12 cellular contexts compared by ENCODE assay signal in the genomic region with DNA sequence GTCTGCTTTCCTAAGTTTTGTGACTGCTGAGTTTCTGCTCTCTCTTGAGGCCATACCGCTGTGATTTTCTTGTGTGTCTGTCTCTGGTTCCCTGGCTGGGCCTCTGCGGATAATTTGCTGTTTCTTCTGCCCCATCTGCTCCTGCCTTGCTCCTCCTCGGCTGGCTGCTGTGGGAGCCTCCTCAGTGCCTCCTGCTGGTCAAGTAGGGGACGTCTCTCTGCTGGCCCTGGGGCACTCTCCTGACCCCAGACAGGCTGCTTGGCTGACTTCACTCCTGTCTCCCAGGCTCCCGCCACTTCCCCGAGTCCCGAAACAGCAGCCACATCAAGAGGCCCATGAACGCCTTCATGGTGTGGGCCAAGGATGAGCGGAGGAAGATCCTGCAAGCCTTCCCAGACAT. TPM values are rescaled to one million over a fixed set of nuclear protein-coding genes. Genes with fewer than 3 reads are reported as not detected.
DNase-seq lines count a peak whose midpoint lies in the region; ATAC-seq and TF ChIP-seq lines count a peak whose summit lies in the region.
"Had no signal": no experiment of that assay in that cellular context is flagged by ENCODE, and none has a peak within 500 bp of the region (broad histone marks: within the 10 kb centered on the region; RNA-seq: fewer than 3 reads in every experiment).

No MANE protein-coding gene starts in this region.

- H3K4me3 ChIP-seq in AG09309 (ENCODE audit: control insufficient read depth, low read depth, low read length) = no peak overlapping the region
- H3K4me3 ChIP-seq in CD8-positive, alpha-beta T cell (ENCODE audit: low read depth, low read length) = no peak overlapping the region
- H3K4me3 ChIP-seq: HAP-1 had no signal

- H3K27ac Mint-ChIP-seq in CD8-positive, alpha-beta T cell = no peak overlapping the region
- H3K27ac Mint-ChIP-seq: natural killer cell had no signal

- H3K4me1 ChIP-seq in CD8-positive, alpha-beta T cell (ENCODE audit: insufficient read depth, low read length) = no peaks in the 10 kb centered on the region
- H3K4me1 ChIP-seq: HAP-1 had no signal

- peaks cover 2% of the 10 kb centered on the region for H3K4me1 Mint-ChIP-seq in CD8-positive, alpha-beta T cell (ENCODE audit: low read depth)

- H3K36me3 ChIP-seq in CD8-positive, alpha-beta T cell (ENCODE audit: insufficient read depth, low read length) = no peaks in the 10 kb centered on the region

- TF ChIP-seq CTCF in AG09309 (IDR thresholded peaks at IDR 0.05; ENCODE audit: control insufficient read depth, insufficient read depth, low read depth, low read length, missing control alignments) = peak; percentile 40
- no peak for TF ChIP-seq CTCF in CD8-positive, alpha-beta T cell (IDR thresholded peaks at IDR 0.05)

- no peaks in the 10 kb centered on the region for H3K27me3 ChIP-seq in CD8-positive, alpha-beta T cell (ENCODE audit: insufficient read depth, low read length)

- CTCF ChIA-PET in HEK293T (lab: Yijun Ruan, JAX) = no interaction called here
- CTCF ChIA-PET in CD8-positive, alpha-beta T cell (lab: Charles Lee) = interaction anchor here (1.4 kb wide), 1 partner anchor 240 kb away, joined by 4 read pairs; no protein-coding TSS in a partner anchor

- intact Hi-C loops in CD8-positive, alpha-beta T cell (cut with DNase I, micrococcal nuclease) = loop anchor here in 1 of 2 experiments (10.0 kb wide), 1 partner anchor 499 kb away; a partner anchor contains a TSS

- DNase-seq in AG09309 (ENCODE audit: low read depth) (no peak), HEK293T (ENCODE audit: extremely low spot score) (peak; percentile 62), astrocyte of the hippocampus (ENCODE audit: low read depth, low spot score) (peak; percentile 26), left kidney (ENCODE audit: low read depth, low spot score) (peak; percentile 24), T-helper 1 cell (no peak), KG1 (lab: John Stamatoyannopoulos, UW) (no peak)
- no peak for DNase-seq in CD8-positive, alpha-beta T cell
- DNase-seq: activated T-cell treated with anti-CD3 and anti-CD28 coated beads, Interleukin-2, amount 50 U/mL, for 1 hour; GDM1; natural killer cell had no signal

- no peaks in the 10 kb centered on the region for H3K27me3 Mint-ChIP-seq in CD8-positive, alpha-beta T cell (ENCODE audit: low read depth)

- no peak overlapping the region for H3K27ac ChIP-seq in CD8-positive, alpha-beta T cell (ENCODE audit: low read depth, low read length)

- POLR2A ChIA-PET in HEK293T (lab: Yijun Ruan, JAX) = no interaction called here
- POLR2A ChIA-PET in CD8-positive, alpha-beta T cell (lab: Charles Lee) = no interaction called here

- no peak for ATAC-seq in CD8-positive, alpha-beta T cell
- ATAC-seq in HG03108 (IDR thresholded peaks at IDR 0.05; ENCODE audit: unreplicated experiment) = no peak

- H3K9me3 ChIP-seq in CD8-positive, alpha-beta T cell (ENCODE audit: low read length) = no peaks in the 10 kb centered on the region
- H3K9me3 ChIP-seq: HAP-1 had no signal

- H3K36me3 Mint-ChIP-seq in CD8-positive, alpha-beta T cell = no peaks in the 10 kb centered on the region
- H3K36me3 Mint-ChIP-seq: natural killer cell had no signal

- no peak overlapping the region for H3K4me3 Mint-ChIP-seq in CD8-positive, alpha-beta T cell
- H3K4me3 Mint-ChIP-seq: natural killer cell had no signal

- no peaks in the 10 kb centered on the region for H3K9me3 Mint-ChIP-seq in CD8-positive, alpha-beta T cell
- H3K9me3 Mint-ChIP-seq: natural killer cell had no signal

TF ChIP-seq in HEK293T, 16 proteins besides CTCF, POLR2A, EP300 and RAD21:
- no peak for TF ChIP-seq NFRKB (IDR thresholded peaks at IDR 0.05)
- TF ChIP-seq FOXM1 (IDR thresholded peaks at IDR 0.05; ENCODE audit: borderline replicate concordance) = no peak
- no peak for TF ChIP-seq ARNT (IDR thresholded peaks at IDR 0.05)
- TF ChIP-seq FOXK2 (IDR thresholded peaks at IDR 0.05) = no peak
- TF ChIP-seq SP1 (IDR thresholded peaks at IDR 0.05) = no peak
- TF ChIP-seq BHLHE40 (IDR thresholded peaks at IDR 0.05; ENCODE audit: borderline replicate concordance) = no peak
- no peak for TF ChIP-seq SUZ12 (IDR thresholded peaks at IDR 0.05)
- TF ChIP-seq FOXA1 (IDR thresholded peaks at IDR 0.05) = no peak
- no peak for TF ChIP-seq CTBP1 (IDR thresholded peaks at IDR 0.05; ENCODE audit: borderline replicate concordance)
- TF ChIP-seq, protein P1, sequence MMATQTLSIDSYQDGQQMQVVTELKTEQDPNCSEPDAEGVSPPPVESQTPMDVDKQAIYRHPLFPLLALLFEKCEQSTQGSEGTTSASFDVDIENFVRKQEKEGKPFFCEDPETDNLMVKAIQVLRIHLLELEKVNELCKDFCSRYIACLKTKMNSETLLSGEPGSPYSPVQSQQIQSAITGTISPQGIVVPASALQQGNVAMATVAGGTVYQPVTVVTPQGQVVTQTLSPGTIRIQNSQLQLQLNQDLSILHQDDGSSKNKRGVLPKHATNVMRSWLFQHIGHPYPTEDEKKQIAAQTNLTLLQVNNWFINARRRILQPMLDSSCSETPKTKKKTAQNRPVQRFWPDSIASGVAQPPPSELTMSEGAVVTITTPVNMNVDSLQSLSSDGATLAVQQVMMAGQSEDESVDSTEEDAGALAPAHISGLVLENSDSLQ (IDR thresholded peaks at IDR 0.05) = no peak
- no peak for TF ChIP-seq LEF1 (IDR thresholded peaks at IDR 0.05; ENCODE audit: borderline replicate concordance)
- no peak for TF ChIP-seq ELF4 (IDR thresholded peaks at IDR 0.05)
- TF ChIP-seq L3MBTL2 (conservative IDR thresholded peaks at IDR 0.05) = no peak
- TF ChIP-seq HDGF (IDR thresholded peaks at IDR 0.05; ENCODE audit: borderline replicate concordance) = no peak
- no peak for TF ChIP-seq TARDBP (IDR thresholded peaks at IDR 0.05)
- no peak for TF ChIP-seq ZNF384 (IDR thresholded peaks at IDR 0.05)
TF ChIP-seq in HEK293T: peak in this region for 0.

RNA-seq across cellular contexts. Expression of a gene that starts 28.5 kb away (rescaled TPM):
- 10 to 100 TPM; 13.4 to 17.0 TPM for total RNA-seq in CD8-positive, alpha-beta T cell

RNA-seq across cellular contexts. Expression of a gene that starts 42.8 kb away (rescaled TPM):
- not detected for total RNA-seq in CD8-positive, alpha-beta T cell
- total RNA-seq: natural killer cell had no signal

RNA-seq across cellular contexts. Expression of a gene that starts 50.5 kb away (rescaled TPM):
- total RNA-seq in CD8-positive, alpha-beta T cell = 1 to 10 TPM; 2.0 to 2.4 TPM

Comparison
In these comparisons a context has a peak if more than half of its experiments do, and no peak if none do; other contexts are left out.
1. DNase-seq: peak in HEK293T (single experiment), astrocyte of the hippocampus (single experiment) and left kidney (single experiment); none in AG09309 (single experiment), CD8-positive, alpha-beta T cell (0 of 7), T-helper 1 cell (0 of 5) and KG1 (single experiment).